Comparison of ENCODE assay signal across 8 cellular contexts in the genomic region with DNA sequence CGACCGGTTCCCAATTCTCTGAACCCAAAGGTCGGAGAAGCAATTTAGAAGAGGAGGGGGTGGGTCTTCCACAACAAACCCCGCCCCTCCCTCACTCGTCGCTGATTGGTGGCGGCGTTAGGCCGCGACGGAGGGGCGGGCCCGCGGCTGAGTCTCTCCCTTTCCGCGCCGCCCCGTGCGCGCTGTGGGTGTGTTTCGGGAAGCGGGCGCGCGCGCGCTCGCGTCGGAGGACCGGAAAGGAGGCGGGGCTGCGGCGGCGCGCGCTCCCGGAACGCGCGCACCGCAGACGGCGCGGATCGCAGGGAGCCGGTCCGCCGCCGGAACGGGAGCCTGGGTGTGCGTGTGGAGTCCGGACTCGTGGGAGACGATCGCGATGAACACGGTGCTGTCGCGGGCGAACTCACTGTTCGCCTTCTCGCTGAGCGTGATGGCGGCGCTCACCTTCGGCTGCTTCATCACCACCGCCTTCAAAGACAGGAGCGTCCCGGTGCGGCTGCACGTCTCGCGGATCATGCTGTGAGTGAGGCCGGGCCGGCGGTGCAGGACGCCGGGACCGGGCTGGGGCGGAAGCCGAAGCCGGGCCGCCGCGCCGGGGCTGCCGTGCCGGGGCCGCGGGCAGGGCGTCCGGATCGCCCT. TPM values are rescaled to one million over a fixed set of nuclear protein-coding genes. Genes with fewer than 3 reads are reported as not detected.
DNase-seq lines count a peak whose midpoint lies in the region; ATAC-seq, FAIRE-seq and TF ChIP-seq lines count a peak whose summit lies in the region.

A gene (plus strand): TSS at position 263 of the 636 bp plus-strand sequence. CDS start 111 bp downstream, at position 374.

- no peaks in the 10 kb centered on the region for H3K27me3 Mint-ChIP-seq in natural killer cell treated with Interleukin-12 subunit alpha and Interleukin-12 subunit beta and Interleukin-15 and Interleukin-18, amount 100 ng/mL, for 72 hours

- H2AFZ ChIP-seq in Loucy (ENCODE audit: low read length), result peak within 1 kb of the TSS; percentile 98

- H3K9ac ChIP-seq in Loucy (ENCODE audit: low read depth, low read length, poor library complexity, severe bottlenecking), result peak within 1 kb of the TSS; percentile 90

- peak within 1 kb of the TSS; percentile 100 for H3K4me2 ChIP-seq in Loucy (ENCODE audit: low read depth, low read length, poor library complexity, severe bottlenecking)

- H3K4me1 ChIP-seq in Loucy (ENCODE audit: insufficient read depth, low read length, poor library complexity, severe bottlenecking), result peaks cover 46% of the 10 kb centered on the region

- H3K4me3 ChIP-seq in Loucy (ENCODE audit: low read length, poor library complexity, severe bottlenecking), result peak within 1 kb of the TSS; percentile 94

- peaks cover 4% of the 10 kb centered on the region; the same call in 1 of the 2 replicates for H3F3A ChIP-seq in Loucy (ENCODE audit: low read depth)

- no peaks in the 10 kb centered on the region for H3K36me3 ChIP-seq in Loucy (ENCODE audit: insufficient read depth, low read length)

- peaks cover 23 to 44% of the 10 kb centered on the region in 2 donors for H3K4me1 Mint-ChIP-seq in natural killer cell treated with Interleukin-12 subunit alpha and Interleukin-12 subunit beta and Interleukin-15 and Interleukin-18, amount 100 ng/mL, for 72 hours (ENCODE audit: low read depth in 2 of 2)

- no peaks in the 10 kb centered on the region for H3K9me2 ChIP-seq in Loucy (replicated peaks; ENCODE audit: low read depth, low read length)

- FAIRE-seq in H54 (lab: Jason Lieb, UNC), result peak; percentile 60

- no peaks in the 10 kb centered on the region for H3K9me3 ChIP-seq in Loucy (ENCODE audit: insufficient read depth, low read depth, low read length)

- H3K79me2 ChIP-seq in Loucy (ENCODE audit: insufficient read depth, low read length), result peaks cover 53% of the 10 kb centered on the region

- H3K36me3 Mint-ChIP-seq in natural killer cell treated with Interleukin-12 subunit alpha and Interleukin-12 subunit beta and Interleukin-15 and Interleukin-18, amount 100 ng/mL, for 72 hours, result peaks cover 24% of the 10 kb centered on the region

- TF ChIP-seq POLR2A in H54 (IDR thresholded peaks at IDR 0.05; ENCODE audit: low read depth, low read length) (peak; percentile 98), Raji (IDR thresholded peaks at IDR 0.05; ENCODE audit: insufficient read depth, low read depth, low read length) (peak; percentile 98)

- ATAC-seq in natural killer cell treated with Interleukin-12 subunit alpha and Interleukin-12 subunit beta and Interleukin-15 and Interleukin-18, amount 100 ng/mL, for 72 hours, result peak; percentile 95 to 97
- peak; percentile 94 for ATAC-seq in stimulated activated naive CD8-positive, alpha-beta T cell treated with anti-CD3 and anti-CD28 coated beads, Interleukin-15, Interleukin-2, amounts not matched to agents 100 U/mL and 50 U/mL, for 24 hours

- peak within 1 kb of the TSS; percentile 92 to 93 for H3K27ac Mint-ChIP-seq in natural killer cell treated with Interleukin-12 subunit alpha and Interleukin-12 subunit beta and Interleukin-15 and Interleukin-18, amount 100 ng/mL, for 72 hours

- H4K20me1 ChIP-seq in Loucy (ENCODE audit: insufficient read depth, low read length, poor library complexity, severe bottlenecking), result peaks cover 43% of the 10 kb centered on the region

- peak; percentile 94 for DNase-seq in EL
- DNase-seq in H54 (ENCODE audit: insufficient read length, low spot score), result peak; percentile 53
- DNase-seq in activated T-helper 9 cell treated with anti-CD3 and anti-CD28 coated beads, Interleukin-2, amount 50 U/mL, for 16 hours (ENCODE audit: low read depth), result peak; percentile 94
- peak; percentile 88 for DNase-seq in fibroblast of peridontal ligament (ENCODE audit: extremely low read depth)
- peak; percentile 97 for DNase-seq in natural killer cell treated with Interleukin-12 subunit alpha and Interleukin-12 subunit beta and Interleukin-15 and Interleukin-18, amount 100 ng/mL, for 72 hours (ENCODE audit: low spot score)
- DNase-seq in stimulated activated naive CD8-positive, alpha-beta T cell treated with anti-CD3 and anti-CD28 coated beads, Interleukin-15, Interleukin-2, amounts not matched to agents 100 U/mL and 50 U/mL, for 24 hours, result peak; percentile 96

- no peaks in the 10 kb centered on the region for H3K27me3 ChIP-seq in Loucy (ENCODE audit: insufficient read depth, low read length, poor library complexity, severe bottlenecking)

- H3K4me3 Mint-ChIP-seq in natural killer cell treated with Interleukin-12 subunit alpha and Interleukin-12 subunit beta and Interleukin-15 and Interleukin-18, amount 100 ng/mL, for 72 hours, result peak within 1 kb of the TSS; percentile 92

- TF ChIP-seq CTCF in Loucy (conservative IDR thresholded peaks at IDR 0.05; ENCODE audit: low read length), result no peak

- H3K9me3 Mint-ChIP-seq in natural killer cell treated with Interleukin-12 subunit alpha and Interleukin-12 subunit beta and Interleukin-15 and Interleukin-18, amount 100 ng/mL, for 72 hours, result no peaks in the 10 kb centered on the region

RNA-seq across cellular contexts. Expression of the gene that starts here (rescaled TPM):
- 100 to 1,000 TPM; 218 to 239 TPM for total RNA-seq in natural killer cell treated with Interleukin-12 subunit alpha and Interleukin-12 subunit beta and Interleukin-15 and Interleukin-18, amount 100 ng/mL, for 72 hours

Comparison
In these comparisons a context has a peak if more than half of its experiments do, and no peak if none do; other contexts are left out.
1. Peak in every context shown above with its lines: DNase-seq, ATAC-seq and H3K4me3 ChIP-seq.